ENCODE assay signal across 14 cellular contexts in the genomic region with DNA sequence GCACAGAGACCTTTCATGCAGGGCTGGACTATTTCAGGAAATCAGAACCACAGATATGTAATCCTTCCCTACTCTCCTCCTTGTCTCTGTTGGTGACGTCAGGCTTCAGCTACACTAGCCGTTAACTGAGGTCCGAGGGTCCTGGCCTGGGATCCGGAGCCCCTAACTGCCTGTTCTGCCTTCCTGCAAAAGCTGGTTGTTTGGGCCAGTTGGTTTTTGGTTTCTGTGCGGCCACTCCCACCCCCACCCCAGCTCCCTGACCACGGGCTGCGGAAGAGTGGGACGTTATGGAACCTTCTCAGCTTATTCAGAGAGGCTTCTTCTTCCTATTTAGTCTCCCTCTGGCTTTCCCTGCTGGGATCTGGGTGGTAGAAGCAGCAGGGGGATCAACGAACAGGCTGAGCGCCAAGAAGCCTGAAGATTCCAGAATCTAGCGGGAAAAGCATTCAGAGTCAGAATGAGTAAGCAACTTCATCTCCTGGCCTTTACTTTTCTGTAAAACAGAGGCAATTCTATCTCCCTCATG. TPM values are rescaled to one million over a fixed set of nuclear protein-coding genes. Genes with fewer than 3 reads are reported as not detected.
A peak's percentile ranks its signal among the peaks of the same experiment; 100 is the strongest.
DNase-seq lines count a peak whose midpoint lies in the region; ATAC-seq and TF ChIP-seq lines count a peak whose summit lies in the region.
"Had no signal": no experiment of that assay in that cellular context is flagged by ENCODE, and none has a peak within 500 bp of the region (broad histone marks: within the 10 kb centered on the region; RNA-seq: fewer than 3 reads in every experiment).

No MANE protein-coding gene starts in this region.

- H3K14ac ChIP-seq in neuronal stem cell (ENCODE audit: low read length), result no peak overlapping the region

- peaks cover 12 to 19% of the 10 kb centered on the region in 2 donors for H3K4me1 ChIP-seq in neuronal stem cell (ENCODE audit: control insufficient read depth in 2 of 2, insufficient read depth in 1 of 2, low read depth in 1 of 2, low read length in 2 of 2)

- H3K4me2 ChIP-seq in neuronal stem cell (ENCODE audit: insufficient read depth, low read length, poor library complexity, severe bottlenecking), result no peak overlapping the region
- H3K4me2 ChIP-seq: KMS-11 had no signal

- no CpG with 5 or more reads among the region's 11 CpGs for WGBS in neuronal stem cell (ENCODE audit: extremely low coverage in 2 of 2, insufficient read length in 2 of 2, insufficient replicate concordance in 1 of 2), 2 donors

- H2BK120ac ChIP-seq in neuronal stem cell (ENCODE audit: low read depth, low read length), result no peak overlapping the region

- H3K4ac ChIP-seq in neuronal stem cell (ENCODE audit: low read length), result no peak overlapping the region

- no peaks in the 10 kb centered on the region for H3K79me1 ChIP-seq in neuronal stem cell (ENCODE audit: low read depth, low read length)

- no peaks in the 10 kb centered on the region for H3K9me3 ChIP-seq in neuronal stem cell (replicated peaks in 1 of 2; ENCODE audit: control insufficient read depth in 2 of 2, insufficient read depth in 1 of 2, low read depth in 1 of 2, low read length in 2 of 2)
- H3K9me3 ChIP-seq: testis had no signal

- ATAC-seq in left cardiac atrium (peak; percentile 15 to 16), HG02885 (IDR thresholded peaks at IDR 0.05; ENCODE audit: poor library complexity, unreplicated experiment) (no peak)

- no peaks in the 10 kb centered on the region for H3K36me3 ChIP-seq in neuronal stem cell (replicated peaks in 1 of 2; ENCODE audit: control insufficient read depth in 2 of 2, insufficient read depth in 2 of 2, low read length in 2 of 2)

- no peak overlapping the region for H4K91ac ChIP-seq in neuronal stem cell (ENCODE audit: low read depth, low read length, poor library complexity)

- H3K9ac ChIP-seq in neuronal stem cell (ENCODE audit: low read depth, low read length, poor library complexity), result no peak overlapping the region
- H3K9ac ChIP-seq: KMS-11 had no signal

- intact Hi-C loops in left cardiac atrium (cut with DNase I) (no loop called here), cardiac septum (cut with DNase I) (no loop called here)

- CTCF ChIA-PET in GM10248 (lab: Yijun Ruan, JAX), result interaction anchor here (0.9 kb wide), 1 partner anchor 17 kb away, joined by 3 read pairs; no protein-coding TSS in a partner anchor

- no peak for TF ChIP-seq CTCF in GM10248 (IDR thresholded peaks at IDR 0.05; ENCODE audit: control extremely low read depth, extremely low read depth, low read depth, missing control alignments)

- POLR2A ChIA-PET in GM10248 (lab: Yijun Ruan, JAX), result no interaction called here

- H2AFZ ChIP-seq in neuronal stem cell (ENCODE audit: low read length), result peak overlapping the region; percentile 58

- H3K4me3 ChIP-seq in neuronal stem cell (ENCODE audit: low read length in 2 of 2), result no peak overlapping the region
- H3K4me3 ChIP-seq: lung, testis had no signal

- no peak overlapping the region for H2AK5ac ChIP-seq in neuronal stem cell (ENCODE audit: low read depth, low read length)

- no peak overlapping the region for H3K18ac ChIP-seq in neuronal stem cell (ENCODE audit: low read length)

- no peak overlapping the region for H3K27ac ChIP-seq in neuronal stem cell (replicated peaks; ENCODE audit: low read length)
- H3K27ac ChIP-seq: KMS-11, testis had no signal

- no peak overlapping the region for H4K8ac ChIP-seq in neuronal stem cell (ENCODE audit: low read depth, low read length)

- H2BK15ac ChIP-seq in neuronal stem cell (ENCODE audit: low read length), result no peak overlapping the region

- no peaks in the 10 kb centered on the region for H3K27me3 ChIP-seq in neuronal stem cell (ENCODE audit: control insufficient read depth in 3 of 3, insufficient read depth in 3 of 3, low read depth in 1 of 3, low read length in 3 of 3)
- H3K27me3 ChIP-seq: testis had no signal

- H3K23ac ChIP-seq in neuronal stem cell (ENCODE audit: low read depth, low read length, poor library complexity), result peak overlapping the region; percentile 25

- no peak overlapping the region for H2BK12ac ChIP-seq in neuronal stem cell (ENCODE audit: low read length)

- DNase-seq in left cardiac atrium (no peak), cardiac septum (ENCODE audit: low spot score) (no peak), fibroblast of peridontal ligament (ENCODE audit: extremely low read depth) (peak; percentile 64), neuronal stem cell (ENCODE audit: low spot score) (no peak), GM10248 (ENCODE audit: extremely low spot score) (no peak), NCI-H748 treated with DMSO at 0.1 percent for 48 hours (lab: John Stamatoyannopoulos, UW) (no peak), SIG-M5 treated with dmso at 0.1 percent for 504 hours (lab: John Stamatoyannopoulos, UW; ENCODE audit: unreplicated experiment) (no peak)
- DNase-seq: cortex of kidney, DMS153, NCI-H2029, testis had no signal

- no peak overlapping the region for H2BK5ac ChIP-seq in neuronal stem cell (ENCODE audit: low read length)

RNA-seq across cellular contexts. Expression of a gene that starts 49.3 kb away (rescaled TPM):
- total RNA-seq in left cardiac atrium (10 to 100 TPM; 41.1 to 47.6 TPM), cardiac septum (48.6 TPM)
- 19.4 TPM for polyA plus RNA-seq in neuronal stem cell (2013, experiment 1 of 2)
- polyA plus RNA-seq in neuronal stem cell (2013, experiment 2 of 2), result 20.3 TPM
